In the genomic region with DNA sequence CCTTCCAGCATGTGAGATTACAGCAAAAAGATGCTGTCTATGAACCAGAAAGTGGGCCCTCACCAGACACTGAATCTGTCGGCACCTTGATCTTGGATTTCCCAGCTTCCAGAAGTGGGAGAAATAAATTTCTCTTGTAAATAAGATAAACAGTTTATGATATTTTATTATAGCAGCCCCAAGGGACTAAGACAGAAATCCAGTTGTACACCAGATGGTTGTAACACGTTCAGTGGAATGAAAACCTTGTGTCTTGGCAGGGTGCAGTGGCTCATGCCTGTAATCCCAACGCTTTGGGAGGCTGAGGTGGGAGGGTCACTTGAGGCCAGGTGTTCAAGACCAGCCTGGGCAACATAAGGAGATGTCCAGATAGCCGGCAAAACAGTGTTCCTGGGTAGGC, we compare ENCODE assay signal across 29 cellular contexts.
"Had no signal": no experiment of that assay in that cellular context is flagged by ENCODE, and none has a peak within 500 bp of the region (broad histone marks: within the 10 kb centered on the region; RNA-seq: fewer than 3 reads in every experiment).

No MANE protein-coding gene starts in this region.

- H3K4me1 ChIP-seq: breast epithelium, pancreas, right atrium auricular region, transverse colon had no signal

- H3K36me3 ChIP-seq: breast epithelium, esophagus muscularis mucosa, gastroesophageal sphincter, pancreas, right atrium auricular region, transverse colon had no signal

- H3K4me3 ChIP-seq: breast epithelium, esophagus muscularis mucosa, gastroesophageal sphincter, hepatocyte, pancreas, right atrium auricular region, transverse colon had no signal

- FAIRE-seq: pancreas, urothelium cell line had no signal

- H3K27ac ChIP-seq: esophagus muscularis mucosa, gastroesophageal sphincter, hepatocyte, pancreas, right atrium auricular region, transverse colon had no signal

- H3K27me3 Mint-ChIP-seq: activated CD4-positive, alpha-beta memory T cell treated with anti-CD3 and anti-CD28 coated beads for 36 hours; central memory CD8-positive, alpha-beta T cell; dendritic cell treated with granulocyte-macrophage colony-stimulating factor and Interleukin-4, amounts not matched to agents 40 ng/mL and 50 ng/mL, for 4 days; T-helper 17 cell had no signal

- DNase-seq: activated CD4-positive, alpha-beta memory T cell treated with anti-CD3 and anti-CD28 coated beads for 36 hours; activated CD4-positive, alpha-beta T cell treated with anti-CD3 and anti-CD28 coated beads, Interleukin-2, amount 10 ng/mL, durations not matched to agents 24 days and 14 days; activated CD4-positive, CD25-positive, alpha-beta regulatory T cell treated with anti-CD3 and anti-CD28 coated beads, Interleukin-2, amount 50 U/mL, for 72 hours; activated CD8-positive, alpha-beta memory T cell treated with anti-CD3 and anti-CD28 coated beads, Interleukin-2, amount 50 U/mL, for 4 hours; activated gamma-delta T cell treated with Interleukin-2 at 50 U/mL for 16 hours; activated T-cell treated with anti-CD3 and anti-CD28 coated beads, Interleukin-2, amount 50 U/mL, for 1 hour; endodermal cell; islet precursor cell; mammary epithelial cell; naive thymus-derived CD4-positive, alpha-beta T cell; nucleus accumbens; pancreas; stimulated activated CD4-positive, alpha-beta T cell treated with anti-CD3 and anti-CD28 coated beads, Interleukin-2, amount 100 ng/mL, for 48 hours; stimulated activated naive CD4-positive, alpha-beta T cell treated with Interleukin-2 at 50 U/mL for 16 hours; T-helper 17 cell; T1000; transverse colon had no signal

- H3K27ac Mint-ChIP-seq: activated CD4-positive, alpha-beta memory T cell treated with anti-CD3 and anti-CD28 coated beads for 36 hours; activated CD4-positive, alpha-beta T cell treated with anti-CD3 and anti-CD28 coated beads, Interleukin-2, amount 10 ng/mL, durations not matched to agents 24 days and 14 days; activated naive CD4-positive, alpha-beta T cell treated with anti-CD3 and anti-CD28 coated beads, Interleukin-2, amount 50 U/mL, for 72 hours; activated T-helper 1 cell treated with anti-CD3 and anti-CD28 coated beads, Interleukin-12 subunit alpha, Interleukin-12 subunit beta, Interleukin-2, Interleukin-4 antibody, amounts not matched to agents 30 ng/mL and 10 ng/mL and 1 ng/mL, durations not matched to agents 14 hours and 24 hours and 36 hours; dendritic cell treated with granulocyte-macrophage colony-stimulating factor and Interleukin-4, amounts not matched to agents 40 ng/mL and 50 ng/mL, for 4 days; endodermal cell; mesothelial cell of epicardium; T-helper 17 cell had no signal

- ATAC-seq: activated naive CD4-positive, alpha-beta T cell treated with anti-CD3 and anti-CD28 coated beads, Interleukin-2, amount 50 U/mL, for 72 hours; gastroesophageal sphincter; naive thymus-derived CD4-positive, alpha-beta T cell; pancreas; T-helper 17 cell had no signal

- H3K4me3 Mint-ChIP-seq: activated CD4-positive, alpha-beta memory T cell treated with anti-CD3 and anti-CD28 coated beads for 36 hours; activated CD4-positive, alpha-beta T cell treated with anti-CD3 and anti-CD28 coated beads, Interleukin-2, amount 10 ng/mL, durations not matched to agents 24 days and 14 days; activated T-helper 1 cell treated with anti-CD3 and anti-CD28 coated beads, Interleukin-12 subunit alpha, Interleukin-12 subunit beta, Interleukin-2, Interleukin-4 antibody, amounts not matched to agents 30 ng/mL and 10 ng/mL and 1 ng/mL, durations not matched to agents 14 hours and 24 hours and 36 hours; central memory CD8-positive, alpha-beta T cell; dendritic cell treated with granulocyte-macrophage colony-stimulating factor and Interleukin-4, amounts not matched to agents 40 ng/mL and 50 ng/mL, for 4 days; endodermal cell; mesothelial cell of epicardium; naive thymus-derived CD4-positive, alpha-beta T cell; neural crest cell; T-helper 17 cell had no signal

- H3K9me3 ChIP-seq: breast epithelium, esophagus muscularis mucosa, gastroesophageal sphincter, pancreas, right atrium auricular region, transverse colon had no signal

- H3K9me3 Mint-ChIP-seq: activated CD4-positive, alpha-beta memory T cell treated with anti-CD3 and anti-CD28 coated beads for 36 hours; activated CD4-positive, alpha-beta T cell treated with anti-CD3 and anti-CD28 coated beads, Interleukin-2, amount 10 ng/mL, durations not matched to agents 24 days and 14 days; activated naive CD4-positive, alpha-beta T cell treated with anti-CD3 and anti-CD28 coated beads, Interleukin-2, amount 50 U/mL, for 72 hours; activated T-helper 1 cell treated with anti-CD3 and anti-CD28 coated beads, Interleukin-12 subunit alpha, Interleukin-12 subunit beta, Interleukin-2, Interleukin-4 antibody, amounts not matched to agents 30 ng/mL and 10 ng/mL and 1 ng/mL, durations not matched to agents 14 hours and 24 hours and 36 hours; central memory CD8-positive, alpha-beta T cell; dendritic cell treated with granulocyte-macrophage colony-stimulating factor and Interleukin-4, amounts not matched to agents 40 ng/mL and 50 ng/mL, for 4 days; endodermal cell; mesothelial cell of epicardium; naive thymus-derived CD4-positive, alpha-beta T cell; neural crest cell had no signal

- H3K36me3 Mint-ChIP-seq: activated CD4-positive, alpha-beta memory T cell treated with anti-CD3 and anti-CD28 coated beads for 36 hours; activated naive CD4-positive, alpha-beta T cell treated with anti-CD3 and anti-CD28 coated beads, Interleukin-2, amount 50 U/mL, for 72 hours; mesothelial cell of epicardium; naive thymus-derived CD4-positive, alpha-beta T cell had no signal

- H3K4me1 Mint-ChIP-seq: central memory CD8-positive, alpha-beta T cell; endodermal cell; T-helper 17 cell had no signal
